Comparison of ENCODE assay signal across 1 cellular context in the genomic region with DNA sequence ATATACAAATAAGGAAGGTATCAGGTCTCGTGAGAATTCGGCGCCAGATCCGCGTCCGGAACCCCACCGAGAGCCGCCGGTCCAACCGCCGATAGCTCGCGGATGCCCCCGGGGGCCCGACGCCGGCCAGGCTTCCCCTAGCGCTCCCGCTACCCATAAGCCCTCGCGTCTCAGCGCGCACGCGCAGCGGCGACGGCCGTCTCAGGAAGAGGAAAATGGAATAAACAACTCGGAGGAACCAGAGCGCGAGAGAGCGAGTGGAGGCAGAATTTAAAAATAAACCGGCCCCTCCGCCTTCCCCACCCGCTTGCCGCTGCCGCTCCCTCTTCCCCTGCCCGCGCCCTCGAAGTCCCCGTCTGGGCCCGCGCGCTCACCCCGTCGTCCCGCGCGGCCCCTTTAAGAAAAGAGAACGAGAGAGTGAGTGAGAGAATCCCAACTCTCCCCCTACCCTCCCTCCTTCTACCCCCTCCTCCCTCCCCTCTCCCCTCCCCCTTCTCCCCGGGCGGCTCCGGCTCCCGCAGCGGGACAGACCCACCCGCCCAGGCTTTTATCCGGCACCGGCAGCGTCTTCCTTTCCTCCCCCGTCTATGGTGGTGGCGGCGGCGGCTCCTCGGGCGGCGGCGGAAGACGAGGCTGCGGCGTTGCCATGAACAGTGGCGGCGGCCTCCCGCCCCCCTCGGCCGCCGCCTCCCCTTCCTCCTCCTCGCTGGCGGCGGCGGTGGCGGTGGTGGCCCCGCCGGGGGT.
TF ChIP-seq lines count a peak whose summit lies in the region.

A gene with protein sequence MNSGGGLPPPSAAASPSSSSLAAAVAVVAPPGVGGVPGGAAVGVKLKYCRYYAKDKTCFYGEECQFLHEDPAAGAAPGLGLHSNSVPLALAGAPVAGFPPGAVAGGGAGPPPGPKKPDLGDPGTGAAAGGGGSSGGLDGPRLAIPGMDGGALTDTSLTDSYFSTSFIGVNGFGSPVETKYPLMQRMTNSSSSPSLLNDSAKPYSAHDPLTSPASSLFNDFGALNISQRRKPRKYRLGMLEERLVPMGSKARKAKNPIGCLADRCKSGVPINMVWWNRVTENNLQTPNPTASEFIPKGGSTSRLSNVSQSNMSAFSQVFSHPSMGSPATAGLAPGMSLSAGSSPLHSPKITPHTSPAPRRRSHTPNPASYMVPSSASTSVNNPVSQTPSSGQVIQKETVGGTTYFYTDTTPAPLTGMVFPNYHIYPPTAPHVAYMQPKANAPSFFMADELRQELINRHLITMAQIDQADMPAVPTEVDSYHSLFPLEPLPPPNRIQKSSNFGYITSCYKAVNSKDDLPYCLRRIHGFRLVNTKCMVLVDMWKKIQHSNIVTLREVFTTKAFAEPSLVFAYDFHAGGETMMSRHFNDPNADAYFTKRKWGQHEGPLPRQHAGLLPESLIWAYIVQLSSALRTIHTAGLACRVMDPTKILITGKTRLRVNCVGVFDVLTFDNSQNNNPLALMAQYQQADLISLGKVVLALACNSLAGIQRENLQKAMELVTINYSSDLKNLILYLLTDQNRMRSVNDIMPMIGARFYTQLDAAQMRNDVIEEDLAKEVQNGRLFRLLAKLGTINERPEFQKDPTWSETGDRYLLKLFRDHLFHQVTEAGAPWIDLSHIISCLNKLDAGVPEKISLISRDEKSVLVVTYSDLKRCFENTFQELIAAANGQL (plus strand): TSS at position 534 of the 744 bp plus-strand sequence. CDS start 113 bp downstream, at position 647.

TF ChIP-seq in GM12878, 131 proteins besides CTCF, POLR2A, EP300 and RAD21 (continued from another document and continues in another):
- TF ChIP-seq, protein P1, sequence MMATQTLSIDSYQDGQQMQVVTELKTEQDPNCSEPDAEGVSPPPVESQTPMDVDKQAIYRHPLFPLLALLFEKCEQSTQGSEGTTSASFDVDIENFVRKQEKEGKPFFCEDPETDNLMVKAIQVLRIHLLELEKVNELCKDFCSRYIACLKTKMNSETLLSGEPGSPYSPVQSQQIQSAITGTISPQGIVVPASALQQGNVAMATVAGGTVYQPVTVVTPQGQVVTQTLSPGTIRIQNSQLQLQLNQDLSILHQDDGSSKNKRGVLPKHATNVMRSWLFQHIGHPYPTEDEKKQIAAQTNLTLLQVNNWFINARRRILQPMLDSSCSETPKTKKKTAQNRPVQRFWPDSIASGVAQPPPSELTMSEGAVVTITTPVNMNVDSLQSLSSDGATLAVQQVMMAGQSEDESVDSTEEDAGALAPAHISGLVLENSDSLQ (IDR thresholded peaks at IDR 0.05): no peak
- TF ChIP-seq CREM (IDR thresholded peaks at IDR 0.05; ENCODE audit: low read depth) (no peak), RCOR1 (conservative IDR thresholded peaks at IDR 0.05; ENCODE audit: low read depth, low read length) (no peak), NBN (IDR thresholded peaks at IDR 0.05) (no peak), RAD51 (IDR thresholded peaks at IDR 0.05) (no peak), MTA3 (IDR thresholded peaks at IDR 0.05; ENCODE audit: borderline replicate concordance, low read length) (no peak; the same call in 1 of the 2 replicates), JUNB (IDR thresholded peaks at IDR 0.05) (no peak), SREBF1 (IDR thresholded peaks at IDR 0.05; ENCODE audit: low read length) (no peak), IRF4 (IDR thresholded peaks at IDR 0.05; ENCODE audit: low read depth, low read length) (no peak), EED (IDR thresholded peaks at IDR 0.05; ENCODE audit: low read depth) (no peak), ZBED1 (IDR thresholded peaks at IDR 0.05; ENCODE audit: borderline replicate concordance) (no peak), GATAD2B (conservative IDR thresholded peaks at IDR 0.05; ENCODE audit: low read depth) (no peak), FOXK2 (IDR thresholded peaks at IDR 0.05) (0 out of 2 replicates have a peak, but pooled peaks have one; percentile 30), IKZF2 (IDR thresholded peaks at IDR 0.05) (no peak), SUPT20H (IDR thresholded peaks at IDR 0.05; ENCODE audit: borderline replicate concordance, control insufficient read depth, low read depth, low read length) (no peak), POU2F2 (IDR thresholded peaks at IDR 0.05; ENCODE audit: borderline replicate concordance, low read depth, low read length) (peak; percentile 73; the same call in 2 of the 3 replicates), BHLHE40 (IDR thresholded peaks at IDR 0.05; ENCODE audit: borderline replicate concordance in 1 of 2, low read depth in 2 of 2, low read length in 1 of 2) (peak; percentile 85 to 86), PML (IDR thresholded peaks at IDR 0.05; ENCODE audit: low read length) (0 out of 2 replicates have a peak, but pooled peaks have one; percentile 69), YY1 (IDR thresholded peaks at IDR 0.05; ENCODE audit: low read depth, low read length) (peak; percentile 58), DPF2 (IDR thresholded peaks at IDR 0.05) (no peak), SIN3A (IDR thresholded peaks at IDR 0.05; ENCODE audit: low read depth, low read length) (no peak), SPI1 (IDR thresholded peaks at IDR 0.05; ENCODE audit: borderline replicate concordance, insufficient read depth, low read depth, low read length) (no peak; the same call in 1 of the 2 replicates), CBFB (IDR thresholded peaks at IDR 0.05; ENCODE audit: low read depth) (no peak), MEF2B (IDR thresholded peaks at IDR 0.05; ENCODE audit: partially characterized antibody, poor library complexity, severe bottlenecking) (no peak), ZZZ3 (IDR thresholded peaks at IDR 0.05; ENCODE audit: control insufficient read depth, insufficient read length, low read depth) (no peak), GABPA (IDR thresholded peaks at IDR 0.05; ENCODE audit: low read depth) (no peak)
- TF ChIP-seq, protein P2, sequence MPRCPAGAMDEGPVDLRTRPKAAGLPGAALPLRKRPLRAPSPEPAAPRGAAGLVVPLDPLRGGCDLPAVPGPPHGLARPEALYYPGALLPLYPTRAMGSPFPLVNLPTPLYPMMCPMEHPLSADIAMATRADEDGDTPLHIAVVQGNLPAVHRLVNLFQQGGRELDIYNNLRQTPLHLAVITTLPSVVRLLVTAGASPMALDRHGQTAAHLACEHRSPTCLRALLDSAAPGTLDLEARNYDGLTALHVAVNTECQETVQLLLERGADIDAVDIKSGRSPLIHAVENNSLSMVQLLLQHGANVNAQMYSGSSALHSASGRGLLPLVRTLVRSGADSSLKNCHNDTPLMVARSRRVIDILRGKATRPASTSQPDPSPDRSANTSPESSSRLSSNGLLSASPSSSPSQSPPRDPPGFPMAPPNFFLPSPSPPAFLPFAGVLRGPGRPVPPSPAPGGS (IDR thresholded peaks at IDR 0.05; ENCODE audit: borderline replicate concordance, insufficient read depth, low read depth, low read length, poor library complexity, severe bottlenecking): no peak
- TF ChIP-seq, protein P3, sequence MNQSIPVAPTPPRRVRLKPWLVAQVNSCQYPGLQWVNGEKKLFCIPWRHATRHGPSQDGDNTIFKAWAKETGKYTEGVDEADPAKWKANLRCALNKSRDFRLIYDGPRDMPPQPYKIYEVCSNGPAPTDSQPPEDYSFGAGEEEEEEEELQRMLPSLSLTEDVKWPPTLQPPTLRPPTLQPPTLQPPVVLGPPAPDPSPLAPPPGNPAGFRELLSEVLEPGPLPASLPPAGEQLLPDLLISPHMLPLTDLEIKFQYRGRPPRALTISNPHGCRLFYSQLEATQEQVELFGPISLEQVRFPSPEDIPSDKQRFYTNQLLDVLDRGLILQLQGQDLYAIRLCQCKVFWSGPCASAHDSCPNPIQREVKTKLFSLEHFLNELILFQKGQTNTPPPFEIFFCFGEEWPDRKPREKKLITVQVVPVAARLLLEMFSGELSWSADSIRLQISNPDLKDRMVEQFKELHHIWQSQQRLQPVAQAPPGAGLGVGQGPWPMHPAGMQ (IDR thresholded peaks at IDR 0.05; ENCODE audit: borderline replicate concordance): no peak
- TF ChIP-seq, protein P4, sequence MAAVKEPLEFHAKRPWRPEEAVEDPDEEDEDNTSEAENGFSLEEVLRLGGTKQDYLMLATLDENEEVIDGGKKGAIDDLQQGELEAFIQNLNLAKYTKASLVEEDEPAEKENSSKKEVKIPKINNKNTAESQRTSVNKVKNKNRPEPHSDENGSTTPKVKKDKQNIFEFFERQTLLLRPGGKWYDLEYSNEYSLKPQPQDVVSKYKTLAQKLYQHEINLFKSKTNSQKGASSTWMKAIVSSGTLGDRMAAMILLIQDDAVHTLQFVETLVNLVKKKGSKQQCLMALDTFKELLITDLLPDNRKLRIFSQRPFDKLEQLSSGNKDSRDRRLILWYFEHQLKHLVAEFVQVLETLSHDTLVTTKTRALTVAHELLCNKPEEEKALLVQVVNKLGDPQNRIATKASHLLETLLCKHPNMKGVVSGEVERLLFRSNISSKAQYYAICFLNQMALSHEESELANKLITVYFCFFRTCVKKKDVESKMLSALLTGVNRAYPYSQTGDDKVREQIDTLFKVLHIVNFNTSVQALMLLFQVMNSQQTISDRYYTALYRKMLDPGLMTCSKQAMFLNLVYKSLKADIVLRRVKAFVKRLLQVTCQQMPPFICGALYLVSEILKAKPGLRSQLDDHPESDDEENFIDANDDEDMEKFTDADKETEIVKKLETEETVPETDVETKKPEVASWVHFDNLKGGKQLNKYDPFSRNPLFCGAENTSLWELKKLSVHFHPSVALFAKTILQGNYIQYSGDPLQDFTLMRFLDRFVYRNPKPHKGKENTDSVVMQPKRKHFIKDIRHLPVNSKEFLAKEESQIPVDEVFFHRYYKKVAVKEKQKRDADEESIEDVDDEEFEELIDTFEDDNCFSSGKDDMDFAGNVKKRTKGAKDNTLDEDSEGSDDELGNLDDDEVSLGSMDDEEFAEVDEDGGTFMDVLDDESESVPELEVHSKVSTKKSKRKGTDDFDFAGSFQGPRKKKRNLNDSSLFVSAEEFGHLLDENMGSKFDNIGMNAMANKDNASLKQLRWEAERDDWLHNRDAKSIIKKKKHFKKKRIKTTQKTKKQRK (IDR thresholded peaks at IDR 0.05; ENCODE audit: low read depth, low read length): no peak
- TF ChIP-seq, protein P5, sequence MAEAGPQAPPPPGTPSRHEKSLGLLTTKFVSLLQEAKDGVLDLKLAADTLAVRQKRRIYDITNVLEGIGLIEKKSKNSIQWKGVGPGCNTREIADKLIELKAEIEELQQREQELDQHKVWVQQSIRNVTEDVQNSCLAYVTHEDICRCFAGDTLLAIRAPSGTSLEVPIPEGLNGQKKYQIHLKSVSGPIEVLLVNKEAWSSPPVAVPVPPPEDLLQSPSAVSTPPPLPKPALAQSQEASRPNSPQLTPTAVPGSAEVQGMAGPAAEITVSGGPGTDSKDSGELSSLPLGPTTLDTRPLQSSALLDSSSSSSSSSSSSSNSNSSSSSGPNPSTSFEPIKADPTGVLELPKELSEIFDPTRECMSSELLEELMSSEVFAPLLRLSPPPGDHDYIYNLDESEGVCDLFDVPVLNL (IDR thresholded peaks at IDR 0.05; ENCODE audit: low read depth, low read length): 0 out of 2 replicates have a peak, but pooled peaks have one; percentile 45
- TF ChIP-seq, protein P6, sequence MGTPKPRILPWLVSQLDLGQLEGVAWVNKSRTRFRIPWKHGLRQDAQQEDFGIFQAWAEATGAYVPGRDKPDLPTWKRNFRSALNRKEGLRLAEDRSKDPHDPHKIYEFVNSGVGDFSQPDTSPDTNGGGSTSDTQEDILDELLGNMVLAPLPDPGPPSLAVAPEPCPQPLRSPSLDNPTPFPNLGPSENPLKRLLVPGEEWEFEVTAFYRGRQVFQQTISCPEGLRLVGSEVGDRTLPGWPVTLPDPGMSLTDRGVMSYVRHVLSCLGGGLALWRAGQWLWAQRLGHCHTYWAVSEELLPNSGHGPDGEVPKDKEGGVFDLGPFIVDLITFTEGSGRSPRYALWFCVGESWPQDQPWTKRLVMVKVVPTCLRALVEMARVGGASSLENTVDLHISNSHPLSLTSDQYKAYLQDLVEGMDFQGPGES (IDR thresholded peaks at IDR 0.05): no peak
- TF ChIP-seq, protein P7, sequence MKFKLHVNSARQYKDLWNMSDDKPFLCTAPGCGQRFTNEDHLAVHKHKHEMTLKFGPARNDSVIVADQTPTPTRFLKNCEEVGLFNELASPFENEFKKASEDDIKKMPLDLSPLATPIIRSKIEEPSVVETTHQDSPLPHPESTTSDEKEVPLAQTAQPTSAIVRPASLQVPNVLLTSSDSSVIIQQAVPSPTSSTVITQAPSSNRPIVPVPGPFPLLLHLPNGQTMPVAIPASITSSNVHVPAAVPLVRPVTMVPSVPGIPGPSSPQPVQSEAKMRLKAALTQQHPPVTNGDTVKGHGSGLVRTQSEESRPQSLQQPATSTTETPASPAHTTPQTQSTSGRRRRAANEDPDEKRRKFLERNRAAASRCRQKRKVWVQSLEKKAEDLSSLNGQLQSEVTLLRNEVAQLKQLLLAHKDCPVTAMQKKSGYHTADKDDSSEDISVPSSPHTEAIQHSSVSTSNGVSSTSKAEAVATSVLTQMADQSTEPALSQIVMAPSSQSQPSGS (IDR thresholded peaks at IDR 0.05; ENCODE audit: low read length): peak; percentile 27; the same call in 1 of the 2 replicates
- TF ChIP-seq, protein P8, sequence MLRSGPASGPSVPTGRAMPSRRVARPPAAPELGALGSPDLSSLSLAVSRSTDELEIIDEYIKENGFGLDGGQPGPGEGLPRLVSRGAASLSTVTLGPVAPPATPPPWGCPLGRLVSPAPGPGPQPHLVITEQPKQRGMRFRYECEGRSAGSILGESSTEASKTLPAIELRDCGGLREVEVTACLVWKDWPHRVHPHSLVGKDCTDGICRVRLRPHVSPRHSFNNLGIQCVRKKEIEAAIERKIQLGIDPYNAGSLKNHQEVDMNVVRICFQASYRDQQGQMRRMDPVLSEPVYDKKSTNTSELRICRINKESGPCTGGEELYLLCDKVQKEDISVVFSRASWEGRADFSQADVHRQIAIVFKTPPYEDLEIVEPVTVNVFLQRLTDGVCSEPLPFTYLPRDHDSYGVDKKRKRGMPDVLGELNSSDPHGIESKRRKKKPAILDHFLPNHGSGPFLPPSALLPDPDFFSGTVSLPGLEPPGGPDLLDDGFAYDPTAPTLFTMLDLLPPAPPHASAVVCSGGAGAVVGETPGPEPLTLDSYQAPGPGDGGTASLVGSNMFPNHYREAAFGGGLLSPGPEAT (IDR thresholded peaks at IDR 0.05; ENCODE audit: low read depth): peak; percentile 71
- TF ChIP-seq, protein P9, sequence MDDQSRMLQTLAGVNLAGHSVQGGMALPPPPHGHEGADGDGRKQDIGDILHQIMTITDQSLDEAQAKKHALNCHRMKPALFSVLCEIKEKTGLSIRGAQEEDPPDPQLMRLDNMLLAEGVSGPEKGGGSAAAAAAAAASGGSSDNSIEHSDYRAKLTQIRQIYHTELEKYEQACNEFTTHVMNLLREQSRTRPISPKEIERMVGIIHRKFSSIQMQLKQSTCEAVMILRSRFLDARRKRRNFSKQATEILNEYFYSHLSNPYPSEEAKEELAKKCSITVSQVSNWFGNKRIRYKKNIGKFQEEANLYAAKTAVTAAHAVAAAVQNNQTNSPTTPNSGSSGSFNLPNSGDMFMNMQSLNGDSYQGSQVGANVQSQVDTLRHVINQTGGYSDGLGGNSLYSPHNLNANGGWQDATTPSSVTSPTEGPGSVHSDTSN (IDR thresholded peaks at IDR 0.05; ENCODE audit: insufficient replicate concordance, low read depth, low read length): no peak
- TF ChIP-seq, protein P10, sequence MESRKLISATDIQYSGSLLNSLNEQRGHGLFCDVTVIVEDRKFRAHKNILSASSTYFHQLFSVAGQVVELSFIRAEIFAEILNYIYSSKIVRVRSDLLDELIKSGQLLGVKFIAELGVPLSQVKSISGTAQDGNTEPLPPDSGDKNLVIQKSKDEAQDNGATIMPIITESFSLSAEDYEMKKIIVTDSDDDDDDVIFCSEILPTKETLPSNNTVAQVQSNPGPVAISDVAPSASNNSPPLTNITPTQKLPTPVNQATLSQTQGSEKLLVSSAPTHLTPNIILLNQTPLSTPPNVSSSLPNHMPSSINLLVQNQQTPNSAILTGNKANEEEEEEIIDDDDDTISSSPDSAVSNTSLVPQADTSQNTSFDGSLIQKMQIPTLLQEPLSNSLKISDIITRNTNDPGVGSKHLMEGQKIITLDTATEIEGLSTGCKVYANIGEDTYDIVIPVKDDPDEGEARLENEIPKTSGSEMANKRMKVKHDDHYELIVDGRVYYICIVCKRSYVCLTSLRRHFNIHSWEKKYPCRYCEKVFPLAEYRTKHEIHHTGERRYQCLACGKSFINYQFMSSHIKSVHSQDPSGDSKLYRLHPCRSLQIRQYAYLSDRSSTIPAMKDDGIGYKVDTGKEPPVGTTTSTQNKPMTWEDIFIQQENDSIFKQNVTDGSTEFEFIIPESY (IDR thresholded peaks at IDR 0.05): no peak
